Comparison of ENCODE assay signal across 29 cellular contexts in genomic region chr3:191385101-191385500, GRCh38. TPM values are rescaled to one million over a fixed set of nuclear protein-coding genes. Genes with fewer than 3 reads are reported as not detected.
"Had no signal": no experiment of that assay in that cellular context is flagged by ENCODE, and none has a peak within 500 bp of the region (broad histone marks: within the 10 kb centered on the region; RNA-seq: fewer than 3 reads in every experiment).

No MANE protein-coding gene starts in this region.

- ATAC-seq: activated CD8-positive, alpha-beta memory T cell treated with anti-CD3 and anti-CD28 coated beads, Interleukin-2, amount 10 ng/mL, durations not matched to agents 7 days and 5 days; T-helper 17 cell; WTC11 had no signal

- H3K9me3 ChIP-seq: breast epithelium, MG63, Peyer's patch, SJSA1 had no signal

- H3K9me3 Mint-ChIP-seq: activated CD4-positive, alpha-beta T cell treated with anti-CD3 and anti-CD28 coated beads, Interleukin-2, amount 10 ng/mL, durations not matched to agents 24 days and 14 days; activated naive CD4-positive, alpha-beta T cell treated with anti-CD3 and anti-CD28 coated beads, Interleukin-2, amount 50 U/mL, for 24 hours; activated T-cell treated with anti-CD3 and anti-CD28 coated beads, Interleukin-2, amount 50 U/mL, for 24 hours; activated T-helper 1 cell treated with anti-CD3 and anti-CD28 coated beads, Interleukin-12 subunit alpha, Interleukin-12 subunit beta, Interleukin-2, Interleukin-4 antibody, amounts not matched to agents 30 ng/mL and 10 ng/mL and 1 ng/mL, durations not matched to agents 14 hours and 24 hours and 36 hours; WTC11 had no signal

- H3K4me1 ChIP-seq: breast epithelium, Peyer's patch had no signal

- H3K27me3 ChIP-seq: breast epithelium, MG63, Peyer's patch, SJSA1 had no signal

- H3K36me3 Mint-ChIP-seq: activated naive CD4-positive, alpha-beta T cell treated with anti-CD3 and anti-CD28 coated beads, Interleukin-2, amount 50 U/mL, for 24 hours had no signal

- H3K4me1 Mint-ChIP-seq: activated CD4-positive, alpha-beta T cell treated with anti-CD3 and anti-CD28 coated beads, Interleukin-2, amount 10 ng/mL, durations not matched to agents 24 days and 14 days; activated CD8-positive, alpha-beta memory T cell treated with anti-CD3 and anti-CD28 coated beads, Interleukin-2, amount 10 ng/mL, durations not matched to agents 7 days and 5 days; activated naive CD4-positive, alpha-beta T cell treated with anti-CD3 and anti-CD28 coated beads, Interleukin-2, amount 50 U/mL, for 24 hours had no signal

- H3K27ac Mint-ChIP-seq: activated CD4-positive, alpha-beta T cell treated with anti-CD3 and anti-CD28 coated beads, Interleukin-2, amount 10 ng/mL, durations not matched to agents 24 days and 14 days; activated CD8-positive, alpha-beta memory T cell treated with anti-CD3 and anti-CD28 coated beads, Interleukin-2, amount 10 ng/mL, durations not matched to agents 7 days and 5 days; activated naive CD4-positive, alpha-beta T cell treated with anti-CD3 and anti-CD28 coated beads, Interleukin-2, amount 50 U/mL, for 24 hours; activated T-cell treated with anti-CD3 and anti-CD28 coated beads, Interleukin-2, amount 50 U/mL, for 24 hours; activated T-helper 1 cell treated with anti-CD3 and anti-CD28 coated beads, Interleukin-12 subunit alpha, Interleukin-12 subunit beta, Interleukin-2, Interleukin-4 antibody, amounts not matched to agents 30 ng/mL and 10 ng/mL and 1 ng/mL, durations not matched to agents 14 hours and 24 hours and 36 hours; T-helper 17 cell; WTC11 had no signal

- DNase-seq: activated CD4-positive, alpha-beta T cell treated with anti-CD3 and anti-CD28 coated beads for 1 hour; activated CD4-positive, alpha-beta T cell treated with anti-CD3 and anti-CD28 coated beads, Interleukin-2, amount 10 ng/mL, durations not matched to agents 24 days and 14 days; activated CD4-positive, alpha-beta T cell treated with anti-CD3 and anti-CD28 coated beads, Interleukin-2, amount 50 U/mL, for 48 hours; activated CD8-positive, alpha-beta memory T cell treated with anti-CD3 and anti-CD28 coated beads, Interleukin-2, amount 10 ng/mL, durations not matched to agents 7 days and 5 days; activated effector memory CD4-positive, alpha-beta T cell treated with Interleukin-2 at 50 U/mL for 16 hours; activated naive CD4-positive, alpha-beta T cell; activated T-cell treated with anti-CD3 and anti-CD28 coated beads, Interleukin-2, amount 50 U/mL, for 24 hours; aorta; caudate nucleus; MG63; MV-4-11; NCI-H1092 treated with DMSO at 0.1 percent for 48 hours; NCI-H1417 treated with DMSO at 0.1 percent for 48 hours; NCI-H1694; NCI-H2029; NCI-H2107; NCI-H2171 treated with DMSO at 0.1 percent for 48 hours; NCI-H226; NCI-H526; NCI-H774; Peyer's patch; SHP77; T-helper 17 cell; T-helper 9 cell had no signal

- H3K4me3 Mint-ChIP-seq: activated CD4-positive, alpha-beta T cell treated with anti-CD3 and anti-CD28 coated beads, Interleukin-2, amount 10 ng/mL, durations not matched to agents 24 days and 14 days; activated CD8-positive, alpha-beta memory T cell treated with anti-CD3 and anti-CD28 coated beads, Interleukin-2, amount 10 ng/mL, durations not matched to agents 7 days and 5 days; activated naive CD4-positive, alpha-beta T cell treated with anti-CD3 and anti-CD28 coated beads, Interleukin-2, amount 50 U/mL, for 24 hours; activated T-cell treated with anti-CD3 and anti-CD28 coated beads, Interleukin-2, amount 50 U/mL, for 24 hours; activated T-helper 1 cell treated with anti-CD3 and anti-CD28 coated beads, Interleukin-12 subunit alpha, Interleukin-12 subunit beta, Interleukin-2, Interleukin-4 antibody, amounts not matched to agents 30 ng/mL and 10 ng/mL and 1 ng/mL, durations not matched to agents 14 hours and 24 hours and 36 hours; T-helper 17 cell; WTC11 had no signal

- H3K27me3 Mint-ChIP-seq: activated CD4-positive, alpha-beta T cell treated with anti-CD3 and anti-CD28 coated beads, Interleukin-2, amount 10 ng/mL, durations not matched to agents 24 days and 14 days; activated CD8-positive, alpha-beta memory T cell treated with anti-CD3 and anti-CD28 coated beads, Interleukin-2, amount 10 ng/mL, durations not matched to agents 7 days and 5 days; activated naive CD4-positive, alpha-beta T cell treated with anti-CD3 and anti-CD28 coated beads, Interleukin-2, amount 50 U/mL, for 24 hours; activated T-cell treated with anti-CD3 and anti-CD28 coated beads, Interleukin-2, amount 50 U/mL, for 24 hours; T-helper 17 cell had no signal

- H3K27ac ChIP-seq: breast epithelium, Peyer's patch, SJSA1 had no signal

- H3K4me3 ChIP-seq: breast epithelium, MG63, Peyer's patch, SJSA1 had no signal

RNA-seq across cellular contexts. Expression of gene UTS2B, which starts 54.8 kb away (rescaled TPM):
- total RNA-seq: activated CD4-positive, alpha-beta T cell treated with anti-CD3 and anti-CD28 coated beads, Interleukin-2, amount 10 ng/mL, durations not matched to agents 24 days and 14 days; activated CD8-positive, alpha-beta memory T cell treated with anti-CD3 and anti-CD28 coated beads, Interleukin-2, amount 10 ng/mL, durations not matched to agents 7 days and 5 days; activated T-helper 1 cell treated with anti-CD3 and anti-CD28 coated beads, Interleukin-12 subunit alpha, Interleukin-12 subunit beta, Interleukin-2, Interleukin-4 antibody, amounts not matched to agents 30 ng/mL and 10 ng/mL and 1 ng/mL, durations not matched to agents 14 hours and 24 hours and 36 hours; T-helper 17 cell; WTC11 had no signal
